25 cellular contexts compared by ENCODE assay signal in genomic region chr1:3425486-3426215, GRCh38. TPM values are rescaled to one million over a fixed set of nuclear protein-coding genes. Genes with fewer than 3 reads are reported as not detected.
"Had no signal": no experiment of that assay in that cellular context is flagged by ENCODE, and none has a peak within 500 bp of the region (broad histone marks: within the 10 kb centered on the region; RNA-seq: fewer than 3 reads in every experiment).

No MANE protein-coding gene starts in this region.

- H3K4me1 ChIP-seq: neural progenitor cell, psoas muscle, right lobe of liver, upper lobe of right lung, uterus had no signal

- H3K36me3 ChIP-seq: esophagus squamous epithelium, neural progenitor cell, right lobe of liver, suprapubic skin, transverse colon, upper lobe of right lung, uterus had no signal

- H3K27me3 ChIP-seq: neural progenitor cell, right lobe of liver, uterus had no signal

- H3K9me3 ChIP-seq: esophagus squamous epithelium, heart right ventricle, psoas muscle, right lobe of liver, suprapubic skin, transverse colon, upper lobe of right lung, uterus had no signal

- H3K4me3 ChIP-seq: esophagus squamous epithelium, heart right ventricle, neural progenitor cell, psoas muscle, right lobe of liver, smooth muscle cell, suprapubic skin, transverse colon, upper lobe of right lung, uterus had no signal

- FAIRE-seq: endometrium, islet of Langerhans had no signal

- H3K4me2 ChIP-seq: neural progenitor cell, smooth muscle cell had no signal

- ATAC-seq: effector memory CD8-positive, alpha-beta T cell had no signal

- H2AFZ ChIP-seq: neural progenitor cell had no signal

- DNase-seq: cortex of kidney; effector memory CD8-positive, alpha-beta T cell; erythroblast; esophagus squamous epithelium; foreskin melanocyte; glutamatergic neuron; mesendoderm; midbrain; naive thymus-derived CD4-positive, alpha-beta T cell; right lobe of liver; stimulated activated CD4-positive, alpha-beta T cell treated with anti-CD3 and anti-CD28 coated beads, Interleukin-12 subunit alpha, Interleukin-12 subunit beta, amount 100 ng/mL, for 4 hours; stimulated activated CD4-positive, alpha-beta T cell treated with anti-CD3 and anti-CD28 coated beads, Interleukin-1b, Interleukin-23, amount 100 ng/mL, for 48 hours; stimulated activated CD4-positive, alpha-beta T cell treated with anti-CD3 and anti-CD28 coated beads, Interleukin-4, amount 100 ng/mL, for 1 hour; stimulated activated CD8-positive, alpha-beta memory T cell treated with anti-CD3 and anti-CD28 coated beads, Interleukin-4, amount 100 ng/mL, for 48 hours; stimulated activated naive CD8-positive, alpha-beta T cell treated with anti-CD3 and anti-CD28 coated beads, Interleukin-15, amount 100 ng/mL, for 72 hours; transverse colon; upper lobe of right lung; uterus had no signal

- H3K9ac ChIP-seq: neural progenitor cell had no signal

- H3K27ac ChIP-seq: esophagus squamous epithelium, heart right ventricle, neural progenitor cell, psoas muscle, right lobe of liver, suprapubic skin, transverse colon, upper lobe of right lung, uterus had no signal

RNA-seq across cellular contexts. Expression of gene ARHGEF16, which starts 28.8 kb away (rescaled TPM):
- polyA plus RNA-seq: naive thymus-derived CD4-positive, alpha-beta T cell had no signal
